In genomic region chr14:61503167-61503801, GRCh38 we compare ENCODE assay signal across 8 cellular contexts.
DNase-seq lines count a peak whose midpoint lies in the region; ATAC-seq and TF ChIP-seq lines count a peak whose summit lies in the region.

No MANE protein-coding gene starts in this region.

- H3K27ac Mint-ChIP-seq in immature natural killer cell: peak overlapping the region; percentile 85 to 98 (median 97)

- H3K27ac ChIP-seq in thoracic aorta: peak overlapping the region; percentile 50 to 77

- peaks cover 3% of the 10 kb centered on the region for H3K9me3 Mint-ChIP-seq in activated T-cell treated with anti-CD3 and anti-CD28 coated beads, Interleukin-2, amount 50 U/mL, for 4 hours
- H3K9me3 Mint-ChIP-seq in immature natural killer cell: no peaks in the 10 kb centered on the region

- no peak for TF ChIP-seq CTCF in AG10803 (conservative IDR thresholded peaks at IDR 0.05; ENCODE audit: low read length)
- no peak for TF ChIP-seq CTCF in thoracic aorta (IDR thresholded peaks at IDR 0.05)

- H3K4me3 ChIP-seq in AG10803 (ENCODE audit: low read length): no peak overlapping the region
- peak overlapping the region; percentile 41 for H3K4me3 ChIP-seq in thoracic aorta

- peak; percentile 83 for ATAC-seq in GM19452 (IDR thresholded peaks at IDR 0.05; ENCODE audit: unreplicated experiment)
- ATAC-seq in HG03520 (IDR thresholded peaks at IDR 0.05; ENCODE audit: unreplicated experiment): peak; percentile 78
- peak; percentile 87 to 89 for ATAC-seq in activated T-cell treated with anti-CD3 and anti-CD28 coated beads, Interleukin-2, amount 50 U/mL, for 4 hours
- ATAC-seq in thoracic aorta (ENCODE audit: insufficient number of reproducible peaks, low FRiP score, low read depth): peak; percentile 29

- DNase-seq in AG10803 (ENCODE audit: low read depth) (peak; percentile 43), immature natural killer cell (peak; percentile 76 to 84 (median 78)), thoracic aorta (ENCODE audit: low spot score) (no peak), EL (no peak), Ammon's horn (ENCODE audit: low spot score) (no peak)
- peak; percentile 55 for DNase-seq in activated T-cell treated with anti-CD3 and anti-CD28 coated beads, Interleukin-2, amount 50 U/mL, for 4 hours

- H3K36me3 Mint-ChIP-seq in activated T-cell treated with anti-CD3 and anti-CD28 coated beads, Interleukin-2, amount 50 U/mL, for 4 hours (ENCODE audit: insufficient read depth): peaks cover 44% of the 10 kb centered on the region
- peaks cover 11 to 36% (median 18%) of the 10 kb centered on the region in 3 donors for H3K36me3 Mint-ChIP-seq in immature natural killer cell

- H3K9me3 ChIP-seq in thoracic aorta: no peaks in the 10 kb centered on the region

- H3K27me3 Mint-ChIP-seq in activated T-cell treated with anti-CD3 and anti-CD28 coated beads, Interleukin-2, amount 50 U/mL, for 4 hours (ENCODE audit: low read depth): no peaks in the 10 kb centered on the region
- peaks cover 4 to 39% (median 35%) of the 10 kb centered on the region in 3 donors for H3K27me3 Mint-ChIP-seq in immature natural killer cell (ENCODE audit: low read depth in 3 of 3)

- no peaks in the 10 kb centered on the region for H3K27me3 ChIP-seq in thoracic aorta (replicated peaks; ENCODE audit: insufficient read depth)

- H3K4me1 ChIP-seq in thoracic aorta (ENCODE audit: control insufficient read depth in 1 of 2, low read depth in 2 of 2): peaks cover 32 to 53% of the 10 kb centered on the region in 2 donors

- no peaks in the 10 kb centered on the region for H3K36me3 ChIP-seq in thoracic aorta

- H3K4me1 Mint-ChIP-seq in activated T-cell treated with anti-CD3 and anti-CD28 coated beads, Interleukin-2, amount 50 U/mL, for 4 hours (ENCODE audit: low read depth): peaks cover 95% of the 10 kb centered on the region
- peaks cover 98 to 100% of the 10 kb centered on the region in 2 donors for H3K4me1 Mint-ChIP-seq in immature natural killer cell

- H3K4me3 Mint-ChIP-seq in activated T-cell treated with anti-CD3 and anti-CD28 coated beads, Interleukin-2, amount 50 U/mL, for 4 hours: peak overlapping the region; percentile 66
- peak overlapping the region; percentile 58 to 83 (median 80) for H3K4me3 Mint-ChIP-seq in immature natural killer cell

Comparison
In these comparisons a context has a peak if more than half of its experiments do, and no peak if none do; other contexts are left out.
1. DNase-seq: peak in AG10803 (single experiment), activated T-cell treated with anti-CD3 and anti-CD28 coated beads, Interleukin-2, amount 50 U/mL, for 4 hours (single experiment) and immature natural killer cell (3 of 3); none in thoracic aorta (single experiment), EL (single experiment) and Ammon's horn (single experiment).
2. ATAC-seq: peak in every context shown above with its lines; median percentile 88 in activated T-cell treated with anti-CD3 and anti-CD28 coated beads, Interleukin-2, amount 50 U/mL, for 4 hours; 83 in GM19452; 78 in HG03520; 29 in thoracic aorta.